ENCODE assay signal across 19 cellular contexts in genomic region chr20:49515588-49515987, GRCh38. TPM values are rescaled to one million over a fixed set of nuclear protein-coding genes. Genes with fewer than 3 reads are reported as not detected.
DNase-seq lines count a peak whose midpoint lies in the region; FAIRE-seq and TF ChIP-seq lines count a peak whose summit lies in the region.
"Had no signal": no experiment of that assay in that cellular context is flagged by ENCODE, and none has a peak within 500 bp of the region (broad histone marks: within the 10 kb centered on the region; RNA-seq: fewer than 3 reads in every experiment).

No MANE protein-coding gene starts in this region.

- no peaks in the 10 kb centered on the region for H3F3A ChIP-seq in neural progenitor cell (ENCODE audit: low read depth)

- no peaks in the 10 kb centered on the region for H3K36me3 ChIP-seq in HEK293 (ENCODE audit: control insufficient read depth in 2 of 2, insufficient read depth in 1 of 2, low read length in 2 of 2)
- no peaks in the 10 kb centered on the region for H3K36me3 ChIP-seq in neural progenitor cell
- H3K36me3 ChIP-seq: SJSA1 had no signal

- no peaks in the 10 kb centered on the region for H4K20me1 ChIP-seq in neural progenitor cell (ENCODE audit: low read depth)

- no peaks in the 10 kb centered on the region for H3K79me2 ChIP-seq in neural progenitor cell (ENCODE audit: low read depth)

- peaks cover 6% of the 10 kb centered on the region for H3K27me3 Mint-ChIP-seq in neural progenitor cell (ENCODE audit: insufficient read depth, low read depth)

- no peaks in the 10 kb centered on the region for H3K9me3 Mint-ChIP-seq in neural progenitor cell
- H3K9me3 Mint-ChIP-seq: CD4-positive, alpha-beta T cell; IgD-negative memory B cell; T-helper 2 cell treated with Interferon-gamma antibody and Interleukin-4, amounts not matched to agents 5 μg/mL and 100 μg/mL, for 36 hours had no signal

- no peak overlapping the region for H3K9ac ChIP-seq in neural progenitor cell

- CTCF ChIA-PET in HEK293 (lab: Yijun Ruan, JAX) = interaction anchor here (0.6 to 2.0 kb wide), 6 partner anchors 10 to 298 kb away, joined by 3 to 7 read pairs (median 4); no protein-coding TSS in a partner anchor

- no peak overlapping the region for H2AFZ ChIP-seq in neural progenitor cell (replicated peaks)

- H3K9me3 ChIP-seq in HEK293 (ENCODE audit: control insufficient read depth, insufficient read depth, low read depth, low read length) = no peaks in the 10 kb centered on the region
- no peaks in the 10 kb centered on the region for H3K9me3 ChIP-seq in neural progenitor cell (ENCODE audit: low read depth)
- H3K9me3 ChIP-seq: SJSA1 had no signal

- H3K4me1 ChIP-seq in HEK293 (ENCODE audit: control insufficient read depth, insufficient read depth, low read length) (no peaks in the 10 kb centered on the region), neural progenitor cell (no peaks in the 10 kb centered on the region)

- H3K4me3 Mint-ChIP-seq in neural progenitor cell = no peak overlapping the region
- H3K4me3 Mint-ChIP-seq: B cell; CD4-positive, alpha-beta T cell; IgD-negative memory B cell; T-helper 2 cell treated with Interferon-gamma antibody and Interleukin-4, amounts not matched to agents 5 μg/mL and 100 μg/mL, for 36 hours had no signal

- peak; percentile 29 for DNase-seq in COLO668 (lab: John Stamatoyannopoulos, UW; ENCODE audit: unreplicated experiment)
- DNase-seq in NCI-H2196 treated with DMSO at 0.1 percent for 48 hours (lab: John Stamatoyannopoulos, UW; ENCODE audit: unreplicated experiment) = peak; percentile 26
- peak; percentile 54 for DNase-seq in SHP77 treated with DMSO at 0.1 percent for 48 hours (lab: John Stamatoyannopoulos, UW)
- no peak for DNase-seq in GM19239 (ENCODE audit: insufficient read length, low spot score)
- DNase-seq in neural progenitor cell (ENCODE audit: low spot score) = no peak
- no peak for DNase-seq in stimulated activated CD4-positive, alpha-beta T cell treated with anti-CD3 and anti-CD28 coated beads, Interleukin-12 subunit alpha, Interleukin-12 subunit beta, amount 100 ng/mL, for 4 hours
- no peak for DNase-seq in NCI-H2107 (lab: John Stamatoyannopoulos, UW)
- DNase-seq: CD4-positive, alpha-beta T cell; NCI-H1930; OCI-M1; RPMI8226; SW 1271 had no signal

- no peak overlapping the region for H3K4me2 ChIP-seq in neural progenitor cell

- H3K4me3 ChIP-seq in HEK293 (ENCODE audit: low read depth, low read length) = no peak overlapping the region
- H3K4me3 ChIP-seq in neural progenitor cell = no peak overlapping the region
- H3K4me3 ChIP-seq: SJSA1 had no signal

- H3K27ac ChIP-seq in HEK293 (ENCODE audit: extremely low read depth, low read depth, low read length) (no peak overlapping the region), neural progenitor cell (no peak overlapping the region)
- H3K27ac ChIP-seq: SJSA1 had no signal

- no peak for FAIRE-seq in GM19239 (lab: Jason Lieb, UNC)
- FAIRE-seq: H54 had no signal

- POLR2A ChIA-PET in HEK293 (lab: Yijun Ruan, JAX) = no interaction called here

- no peaks in the 10 kb centered on the region for H3K27me3 ChIP-seq in neural progenitor cell

- H3K36me3 Mint-ChIP-seq in neural progenitor cell = peaks cover 2% of the 10 kb centered on the region
- H3K36me3 Mint-ChIP-seq: IgD-negative memory B cell had no signal

- H3K4me1 Mint-ChIP-seq in neural progenitor cell = peaks cover 11% of the 10 kb centered on the region
- H3K4me1 Mint-ChIP-seq: B cell, IgD-negative memory B cell had no signal

- no peak for TF ChIP-seq CTCF in HEK293 (tag by site-specific recombination; IDR thresholded peaks at IDR 0.05)
- TF ChIP-seq CTCF in neural progenitor cell (IDR thresholded peaks at IDR 0.05) = no peak

- no peak overlapping the region for H3K27ac Mint-ChIP-seq in neural progenitor cell
- H3K27ac Mint-ChIP-seq: B cell; CD4-positive, alpha-beta T cell; IgD-negative memory B cell; T-helper 2 cell treated with Interferon-gamma antibody and Interleukin-4, amounts not matched to agents 5 μg/mL and 100 μg/mL, for 36 hours had no signal

TF ChIP-seq in HEK293, 187 proteins besides CTCF, POLR2A, EP300 and RAD21:
- 0 out of 2 replicates have a peak, but pooled peaks have one; percentile 39 for TF ChIP-seq ZBTB44 (tag by site-specific recombination; IDR thresholded peaks at IDR 0.05)
- no peak for TF ChIP-seq PRDM1 (tag by site-specific recombination; IDR thresholded peaks at IDR 0.05)

RNA-seq across cellular contexts. Expression of gene KCNB1, which starts 33.1 kb away (rescaled TPM):
- 0.97 and 1.0 TPM in 2 replicates for total RNA-seq in neural progenitor cell (ENCODE audit: low replicate concordance)
- total RNA-seq: NCI-H460 had no signal

RNA-seq across cellular contexts. Expression of gene PTGIS, which starts 52.3 kb away (rescaled TPM):
- total RNA-seq in neural progenitor cell (ENCODE audit: low replicate concordance) = 31.3 and 35.6 TPM in 2 replicates
- total RNA-seq: B cell; CD4-positive, alpha-beta T cell; NCI-H460; SJSA1 had no signal

Comparison
In these comparisons a context has a peak if more than half of its experiments do, and no peak if none do; other contexts are left out.
1. DNase-seq: peak in COLO668 (single experiment), NCI-H2196 treated with DMSO at 0.1 percent for 48 hours (single experiment) and SHP77 treated with DMSO at 0.1 percent for 48 hours (single experiment); none in GM19239 (single experiment), neural progenitor cell (single experiment), stimulated activated CD4-positive, alpha-beta T cell treated with anti-CD3 and anti-CD28 coated beads, Interleukin-12 subunit alpha, Interleukin-12 subunit beta, amount 100 ng/mL, for 4 hours (single experiment) and NCI-H2107 (single experiment).